8 cellular contexts compared by ENCODE assay signal in genomic region chr11:12043959-12044772, GRCh38. TPM values are rescaled to one million over a fixed set of nuclear protein-coding genes. Genes with fewer than 3 reads are reported as not detected.
DNase-seq lines count a peak whose midpoint lies in the region; ATAC-seq and TF ChIP-seq lines count a peak whose summit lies in the region.

No MANE protein-coding gene starts in this region.

- H3K4me1 Mint-ChIP-seq in chondrocyte (ENCODE audit: low read depth): peaks cover 68% of the 10 kb centered on the region

- ATAC-seq in HG02759 (IDR thresholded peaks at IDR 0.05; ENCODE audit: unreplicated experiment) (peak; percentile 80), GM18870 (IDR thresholded peaks at IDR 0.05; ENCODE audit: unreplicated experiment) (no peak)

- DNase-seq in GM04504 (ENCODE audit: low read depth) (peak; percentile 92), NCI-H2107 treated with DMSO at 0.1 percent for 48 hours (lab: John Stamatoyannopoulos, UW; ENCODE audit: unreplicated experiment) (peak; percentile 50), chondrocyte (ENCODE audit: low spot score) (no peak), left kidney (ENCODE audit: low read depth, low spot score) (peak; percentile 84)
- peak; percentile 71 for DNase-seq in activated CD4-positive, CD25-positive, alpha-beta regulatory T cell treated with anti-CD3 and anti-CD28 coated beads, Interleukin-2, amount 50 U/mL, for 72 hours
- peak; percentile 61 for DNase-seq in stimulated activated CD4-positive, alpha-beta T cell treated with anti-CD3 and anti-CD28 coated beads, Interleukin-1b, Interleukin-23, amount 100 ng/mL, for 48 hours

- H3K27ac Mint-ChIP-seq in chondrocyte (ENCODE audit: unreplicated experiment): peak overlapping the region; percentile 92

- H3K9me3 Mint-ChIP-seq in chondrocyte (ENCODE audit: low read depth): no peaks in the 10 kb centered on the region

- no peaks in the 10 kb centered on the region for H3K27me3 Mint-ChIP-seq in chondrocyte (ENCODE audit: low read depth)

- peak; percentile 100 for TF ChIP-seq CTCF in chondrocyte (IDR thresholded peaks at IDR 0.05)

- peak overlapping the region; percentile 59 for H3K4me3 Mint-ChIP-seq in chondrocyte (ENCODE audit: unreplicated experiment)

- H3K36me3 Mint-ChIP-seq in chondrocyte (ENCODE audit: low read depth): no peaks in the 10 kb centered on the region

RNA-seq across cellular contexts. Expression of gene DKK3, which starts 35.7 kb away (rescaled TPM):
- 575 to 655 TPM (median 579 TPM) in 3 replicates for total RNA-seq in chondrocyte
